8 cellular contexts compared by ENCODE assay signal in the genomic region with DNA sequence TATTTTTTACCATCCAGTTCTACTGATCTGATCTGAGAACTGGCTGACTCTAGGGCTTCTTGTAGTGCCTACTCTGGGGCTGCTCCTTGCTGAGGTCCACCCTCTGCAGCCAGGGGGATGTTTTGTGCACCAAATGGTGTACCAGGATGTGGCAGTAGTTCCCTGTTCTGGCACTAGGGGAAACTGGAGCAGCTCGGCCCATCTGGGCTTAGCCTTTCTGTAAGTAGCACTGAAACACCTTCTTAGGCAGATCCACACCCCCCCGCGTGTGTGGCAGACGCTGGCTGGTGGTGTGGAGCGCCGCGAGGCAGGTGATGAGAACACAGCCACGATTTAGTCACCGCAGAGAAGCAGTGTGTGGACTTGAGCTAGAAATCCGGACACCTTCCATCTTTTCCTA. TPM values are rescaled to one million over a fixed set of nuclear protein-coding genes. Genes with fewer than 3 reads are reported as not detected.
DNase-seq lines count a peak whose midpoint lies in the region; ATAC-seq, FAIRE-seq and TF ChIP-seq lines count a peak whose summit lies in the region.

No MANE protein-coding gene starts in this region.

- H3K27ac Mint-ChIP-seq in activated CD8-positive, alpha-beta memory T cell treated with anti-CD3 and anti-CD28 coated beads, Interleukin-2, amount 10 ng/mL, durations not matched to agents 7 days and 5 days: no peak overlapping the region

- 83% methylated on average over 10 of the region's 10 CpGs for WGBS in GM12878 (ENCODE audit: insufficient coverage, insufficient replicate concordance, low lambda C conversion rate, missing lambda C conversion rate)
- WGBS in HepG2 (ENCODE audit: low lambda C conversion rate): 82% methylated on average over 10 of the region's 10 CpGs

- CTCF ChIA-PET in activated CD8-positive, alpha-beta memory T cell treated with anti-CD3 and anti-CD28 coated beads, Interleukin-2, amount 10 ng/mL, durations not matched to agents 7 days and 5 days (lab: Charles Lee): interaction anchor here (0.6 to 1.3 kb wide), 5 partner anchors 9 to 133 kb away, joined by 3 to 8 read pairs (median 3); no protein-coding TSS in a partner anchor
- CTCF ChIA-PET in GM12878 (lab: Yijun Ruan, JAX) (interaction anchor here (0.8 kb wide), 2 partner anchors 9 to 13 kb away, joined by 3 read pairs; no protein-coding TSS in a partner anchor), HepG2 (lab: Yijun Ruan, JAX; ENCODE audit: low intra/inter-chr PET ratio, low total read pairs) (interaction anchor here (1.1 to 1.2 kb wide), 2 partner anchors 17 to 69 kb away, joined by 3 to 4 read pairs; a partner anchor contains a TSS)

- H3K4me3 Mint-ChIP-seq in activated CD8-positive, alpha-beta memory T cell treated with anti-CD3 and anti-CD28 coated beads, Interleukin-2, amount 10 ng/mL, durations not matched to agents 7 days and 5 days: no peak overlapping the region

- no peaks in the 10 kb centered on the region for H3K4me1 ChIP-seq in GM12878 (ENCODE audit: control insufficient read depth, insufficient read depth, low read length)
- H3K4me1 ChIP-seq in HepG2 (ENCODE audit: insufficient read depth, low read length): peaks cover 45% of the 10 kb centered on the region

- FAIRE-seq in GM12878 (lab: Jason Lieb, UNC) (no peak), HepG2 (lab: Jason Lieb, UNC) (no peak)

- H3K4me2 ChIP-seq in GM12878 (ENCODE audit: control insufficient read depth, insufficient read depth) (no peak overlapping the region), HepG2 (ENCODE audit: low read depth, low read length) (no peak overlapping the region)

- H4K20me1 ChIP-seq in GM12878 (ENCODE audit: control insufficient read depth, insufficient read depth) (no peaks in the 10 kb centered on the region), HepG2 (ENCODE audit: insufficient read depth, low read length) (0 out of 2 replicates have a peak, but pooled peaks cover 7% of the 10 kb centered on the region)

- in situ Hi-C loops in GM12878 (cut with MboI) (loop anchor here (25.0 kb wide), 1 partner anchor 881 kb away; no protein-coding TSS in a partner anchor), HepG2 (cut with HindIII; ENCODE audit: extremely low pct_ligation_motif_present, low pct_unique_long_range_greater_than_20kb) (no loop called here)

- RAD21 ChIA-PET in GM12878 (lab: Charles Lee; ENCODE audit: unreplicated experiment): no interaction called here

- no TSS peak for BruUV-seq in GM12878 (replicated peaks; lab: Mats Ljungman, UMichigan)
- no TSS peak for BruUV-seq in HepG2 (replicated peaks; lab: Mats Ljungman, UMichigan)

- no peak overlapping the region for H3K4me3 ChIP-seq in GM12878
- no peak overlapping the region for H3K4me3 ChIP-seq in HepG2 (replicated peaks in 1 of 3; ENCODE audit: insufficient read depth in 1 of 3, low read depth in 2 of 3, low read length in 3 of 3)

- TF ChIP-seq CTCF in GM12878 (IDR thresholded peaks at IDR 0.05 in 2 of 3, conservative IDR thresholded peaks at IDR 0.05 in 1 of 3; ENCODE audit: control insufficient read depth in 2 of 3, extremely low read depth in 1 of 3, insufficient read depth in 1 of 3, low read depth in 3 of 3, low read length in 3 of 3) (peak; percentile 21 to 60 (median 48)), HepG2 (CRISPR knock-in tag; IDR thresholded peaks at IDR 0.05) (peak; percentile 44)

- ATAC-seq in activated CD8-positive, alpha-beta memory T cell treated with anti-CD3 and anti-CD28 coated beads, Interleukin-2, amount 10 ng/mL, durations not matched to agents 7 days and 5 days: peak; percentile 81
- ATAC-seq in GM12878: peak; percentile 95
- ATAC-seq in HepG2: peak; percentile 83
- no peak for ATAC-seq in HG03175 (IDR thresholded peaks at IDR 0.05; ENCODE audit: unreplicated experiment)
- no peak for ATAC-seq in GM21526 (IDR thresholded peaks at IDR 0.05; ENCODE audit: low FRiP score, unreplicated experiment)

- H3K27me3 ChIP-seq in GM12878 (replicated peaks in 1 of 2; ENCODE audit: control insufficient read depth in 2 of 2, insufficient read depth in 2 of 2, low read length in 1 of 2) (no peaks in the 10 kb centered on the region), HepG2 (ENCODE audit: control insufficient read depth in 1 of 2, insufficient read depth in 2 of 2, low read length in 2 of 2) (no peaks in the 10 kb centered on the region)

- H3K79me2 ChIP-seq in GM12878 (ENCODE audit: control insufficient read depth, insufficient read depth, low read length): no peaks in the 10 kb centered on the region; the same call in 1 of the 2 replicates
- peaks cover 79% of the 10 kb centered on the region for H3K79me2 ChIP-seq in HepG2 (ENCODE audit: insufficient read depth, low read length)

- H3K9me3 ChIP-seq in GM12878 (replicated peaks; ENCODE audit: control insufficient read depth, insufficient read depth, low read length): no peaks in the 10 kb centered on the region
- H3K9me3 ChIP-seq in HepG2 (ENCODE audit: low read length): no peaks in the 10 kb centered on the region

- no peak overlapping the region for H3K27ac ChIP-seq in GM12878 (ENCODE audit: control insufficient read depth, insufficient read depth)
- H3K27ac ChIP-seq in HepG2 (ENCODE audit: extremely low read length, insufficient read depth, low read length): no peak overlapping the region

- SMC1A ChIA-PET in GM12878 (lab: Charles Lee; ENCODE audit: uncharacterized antibody, unreplicated experiment): no interaction called here

- H3K36me3 ChIP-seq in GM12878 (ENCODE audit: control insufficient read depth in 2 of 2, insufficient read depth in 2 of 2, low read length in 1 of 2) (peaks cover 3 to 5% of the 10 kb centered on the region in 2 experiments; a peak in 3 of 4 replicates), HepG2 (replicated peaks in 1 of 2; ENCODE audit: control insufficient read depth in 1 of 2, insufficient read depth in 2 of 2, low read length in 2 of 2) (peaks cover 7 to 17% of the 10 kb centered on the region in 2 experiments; a peak in 4 of 5 replicates)

- peaks cover 2% of the 10 kb centered on the region for H3K36me3 Mint-ChIP-seq in activated CD8-positive, alpha-beta memory T cell treated with anti-CD3 and anti-CD28 coated beads, Interleukin-2, amount 10 ng/mL, durations not matched to agents 7 days and 5 days

- peaks cover 17% of the 10 kb centered on the region for H3K4me1 Mint-ChIP-seq in activated CD8-positive, alpha-beta memory T cell treated with anti-CD3 and anti-CD28 coated beads, Interleukin-2, amount 10 ng/mL, durations not matched to agents 7 days and 5 days

- no peaks in the 10 kb centered on the region for H3K9me3 Mint-ChIP-seq in activated CD8-positive, alpha-beta memory T cell treated with anti-CD3 and anti-CD28 coated beads, Interleukin-2, amount 10 ng/mL, durations not matched to agents 7 days and 5 days (ENCODE audit: low read depth)

- no peaks in the 10 kb centered on the region for H3K27me3 Mint-ChIP-seq in activated CD8-positive, alpha-beta memory T cell treated with anti-CD3 and anti-CD28 coated beads, Interleukin-2, amount 10 ng/mL, durations not matched to agents 7 days and 5 days

- POLR2A ChIA-PET in GM12878 (lab: Charles Lee) (interaction anchor here (0.5 kb wide), 1 partner anchor 9 kb away, joined by 3 read pairs; no protein-coding TSS in a partner anchor), HepG2 (lab: Yijun Ruan, JAX) (no interaction called here)

- H2AFZ ChIP-seq in GM12878 (ENCODE audit: control insufficient read depth, low read depth, low read length): no peak overlapping the region
- H2AFZ ChIP-seq in HepG2 (ENCODE audit: low read length): no peak overlapping the region

- TF ChIP-seq RAD21 in GM12878 (IDR thresholded peaks at IDR 0.05; ENCODE audit: insufficient read depth, low read depth, low read length) (0 out of 2 replicates have a peak, but pooled peaks have one; percentile 2), HepG2 (CRISPR knock-in tag; IDR thresholded peaks at IDR 0.05) (peak; percentile 38; the same call in 1 of the 2 replicates)

- TF ChIP-seq EP300 in GM12878 (IDR thresholded peaks at IDR 0.05; ENCODE audit: borderline replicate concordance in 1 of 2, control insufficient read depth in 1 of 2, low read depth in 2 of 2, low read length in 2 of 2): no peak
- TF ChIP-seq EP300 in HepG2 (IDR thresholded peaks at IDR 0.05; ENCODE audit: low read depth in 2 of 2, low read length in 2 of 2): no peak
- no peak for TF ChIP-seq EP300 in HepG2 (CRISPR knock-in tag; IDR thresholded peaks at IDR 0.05; ENCODE audit: borderline replicate concordance)

- no peak overlapping the region for H3K9ac ChIP-seq in GM12878 (ENCODE audit: control insufficient read depth, insufficient read depth, low read length)
- no peak overlapping the region for H3K9ac ChIP-seq in HepG2 (ENCODE audit: insufficient read depth, low read depth, low read length)

- TF ChIP-seq POLR2A in GM12878 (IDR thresholded peaks at IDR 0.05; ENCODE audit: low read depth, low read length): no peak
- no peak for TF ChIP-seq POLR2A in HepG2 (IDR thresholded peaks at IDR 0.05; ENCODE audit: insufficient read depth in 1 of 2, low read depth in 2 of 2, low read length in 2 of 2)

- peak; percentile 59 for DNase-seq in activated CD8-positive, alpha-beta memory T cell treated with anti-CD3 and anti-CD28 coated beads, Interleukin-2, amount 10 ng/mL, durations not matched to agents 7 days and 5 days
- no peak for DNase-seq in activated CD8-positive, alpha-beta memory T cell treated with anti-CD3 and anti-CD28 coated beads for 24 hours
- peak; percentile 15 for DNase-seq in NCI-H446 treated with DMSO at 0.1 percent for 48 hours (lab: John Stamatoyannopoulos, UW)
- no peak for DNase-seq in GM12878 (ENCODE audit: low read depth, low spot score)
- DNase-seq in HepG2 (ENCODE audit: low spot score): peak; percentile 55
- no peak for DNase-seq in NK-92 (lab: John Stamatoyannopoulos, UW; ENCODE audit: unreplicated experiment)

- intact Hi-C loops in GM12878 (cut with micrococcal nuclease; ENCODE audit: unreplicated experiment) (no loop called here), HepG2 (cut with micrococcal nuclease; ENCODE audit: unreplicated experiment) (no loop called here)

RNA-seq across cellular contexts. Expression of a gene that starts 17.0 kb away (rescaled TPM):
- total RNA-seq in activated CD8-positive, alpha-beta memory T cell treated with anti-CD3 and anti-CD28 coated beads, Interleukin-2, amount 10 ng/mL, durations not matched to agents 7 days and 5 days: 10 to 100 TPM; 11.4 to 16.9 TPM
- total RNA-seq in GM12878 (2013; cell fraction: nucleolus; rRNA removed): 12.7 TPM in 2 replicates
- total RNA-seq in GM12878 (2014; rRNA removed): 25.2 and 26.6 TPM in 2 replicates
- total RNA-seq in GM12878 (2014; rRNA removed; fragmentation: Illumina TruSeq; extraction: Trizol): 15.9 and 16.2 TPM in 2 replicates
- total RNA-seq in GM12878 (2021): 14.5 and 15.6 TPM in 2 replicates
- 5.4 TPM for polyA plus RNA-seq in GM12878 (2011; ENCODE audit: low read depth)
- polyA plus RNA-seq in GM12878 (2011; rRNA removed): 21.5 and 24.7 TPM in 2 replicates
- polyA plus RNA-seq in GM12878 (2011; cell fraction: cytosol; rRNA removed): 29.7 and 35.2 TPM in 2 replicates
- 12.1 and 12.9 TPM in 2 replicates for polyA plus RNA-seq in GM12878 (2011; cell fraction: nucleus; rRNA removed)
- polyA plus RNA-seq in GM12878 (2012): 6.3 and 7.7 TPM in 2 replicates
- polyA plus RNA-seq in GM12878 (2014; fragmentation: Illumina TruSeq; extraction: Trizol): 18.0 and 24.1 TPM in 2 replicates
- polyA plus RNA-seq in GM12878 (2014; fragmentation: Nextera tagmentation; extraction: Ambion mirVana): 10 to 100 TPM; 21.1 to 36.5 TPM
- 23.6 and 24.4 TPM in 2 replicates for polyA plus RNA-seq in GM12878 (2014; rRNA removed)
- 10 to 100 TPM; 29.2 to 30.4 TPM for polyA plus RNA-seq in GM12878 (2016; fragmentation: Nextera tagmentation; extraction: Ambion mirVana)
- polyA minus RNA-seq in GM12878 (2011; rRNA and poly(A)+ RNA removed): 15.4 and 21.3 TPM in 2 replicates
- 6.4 and 6.8 TPM in 2 replicates for polyA minus RNA-seq in GM12878 (2011; cell fraction: cytosol; rRNA and poly(A)+ RNA removed)
- 3.0 and 4.3 TPM in 2 replicates for polyA minus RNA-seq in GM12878 (2011; cell fraction: nucleus; rRNA and poly(A)+ RNA removed)
- 33.5 and 44.1 TPM in 2 replicates for total RNA-seq in HepG2 (2016; rRNA removed; fragmentation: Illumina TruSeq; extraction: Trizol)
- 18.8 and 21.5 TPM in 2 replicates for total RNA-seq in HepG2 (2016; cell fraction: cytosol; rRNA removed; fragmentation: Illumina TruSeq; extraction: Trizol; ENCODE audit: low read depth)
- 32.1 and 44.0 TPM in 2 replicates for total RNA-seq in HepG2 (2016; cell fraction: insoluble cytoplasmic fraction; rRNA removed; fragmentation: Illumina TruSeq; extraction: Trizol)
- 32.9 and 33.1 TPM in 2 replicates for total RNA-seq in HepG2 (2016; cell fraction: membrane; rRNA removed; fragmentation: Illumina TruSeq; extraction: Trizol)
- total RNA-seq in HepG2 (2016; cell fraction: nucleus; rRNA removed; fragmentation: Illumina TruSeq; extraction: Trizol): 11.9 and 15.3 TPM in 2 replicates
- polyA plus RNA-seq in HepG2 (2011; rRNA removed): 38.6 and 39.8 TPM in 2 replicates
- 39.9 and 43.8 TPM in 2 replicates for polyA plus RNA-seq in HepG2 (2011; cell fraction: cytosol; rRNA removed)
- polyA plus RNA-seq in HepG2 (2011; cell fraction: nucleus; rRNA removed): 17.1 and 18.3 TPM in 2 replicates
- 17.8 and 27.2 TPM in 2 replicates for polyA plus RNA-seq in HepG2 (2012)
- polyA plus RNA-seq in HepG2 (2016; cell fraction: cytosol; fragmentation: Illumina TruSeq; extraction: Trizol; ENCODE audit: low read depth): 17.9 and 19.4 TPM in 2 replicates
- polyA plus RNA-seq in HepG2 (2016; cell fraction: insoluble cytoplasmic fraction; fragmentation: Illumina TruSeq; extraction: Trizol; ENCODE audit: low read depth): 53.9 and 55.7 TPM in 2 replicates
- 27.9 and 28.1 TPM in 2 replicates for polyA plus RNA-seq in HepG2 (2016; cell fraction: membrane; fragmentation: Illumina TruSeq; extraction: Trizol; ENCODE audit: low read depth)
- 25.9 and 26.2 TPM in 2 replicates for polyA plus RNA-seq in HepG2 (2016; cell fraction: nucleus; fragmentation: Illumina TruSeq; extraction: Trizol; ENCODE audit: insufficient read depth, low read depth)
- polyA minus RNA-seq in HepG2 (2011; rRNA and poly(A)+ RNA removed; ENCODE audit: low replicate concordance): 55.5 and 55.9 TPM in 2 replicates
- 13.8 and 14.9 TPM in 2 replicates for polyA minus RNA-seq in HepG2 (2011; cell fraction: cytosol; rRNA and poly(A)+ RNA removed)
- polyA minus RNA-seq in HepG2 (2011; cell fraction: nucleus; rRNA and poly(A)+ RNA removed): 8.9 and 10.8 TPM in 2 replicates

Comparison
In these comparisons a context has a peak if more than half of its experiments do, and no peak if none do; other contexts are left out.
1. DNase-seq: peak in activated CD8-positive, alpha-beta memory T cell treated with anti-CD3 and anti-CD28 coated beads, Interleukin-2, amount 10 ng/mL, durations not matched to agents 7 days and 5 days (single experiment), NCI-H446 treated with DMSO at 0.1 percent for 48 hours (single experiment) and HepG2 (single experiment); none in activated CD8-positive, alpha-beta memory T cell treated with anti-CD3 and anti-CD28 coated beads for 24 hours (single experiment), GM12878 (single experiment) and NK-92 (single experiment).
2. ATAC-seq: peak in activated CD8-positive, alpha-beta memory T cell treated with anti-CD3 and anti-CD28 coated beads, Interleukin-2, amount 10 ng/mL, durations not matched to agents 7 days and 5 days (single experiment), GM12878 (single experiment) and HepG2 (single experiment); none in HG03175 (single experiment) and GM21526 (single experiment).